In the genomic region with DNA sequence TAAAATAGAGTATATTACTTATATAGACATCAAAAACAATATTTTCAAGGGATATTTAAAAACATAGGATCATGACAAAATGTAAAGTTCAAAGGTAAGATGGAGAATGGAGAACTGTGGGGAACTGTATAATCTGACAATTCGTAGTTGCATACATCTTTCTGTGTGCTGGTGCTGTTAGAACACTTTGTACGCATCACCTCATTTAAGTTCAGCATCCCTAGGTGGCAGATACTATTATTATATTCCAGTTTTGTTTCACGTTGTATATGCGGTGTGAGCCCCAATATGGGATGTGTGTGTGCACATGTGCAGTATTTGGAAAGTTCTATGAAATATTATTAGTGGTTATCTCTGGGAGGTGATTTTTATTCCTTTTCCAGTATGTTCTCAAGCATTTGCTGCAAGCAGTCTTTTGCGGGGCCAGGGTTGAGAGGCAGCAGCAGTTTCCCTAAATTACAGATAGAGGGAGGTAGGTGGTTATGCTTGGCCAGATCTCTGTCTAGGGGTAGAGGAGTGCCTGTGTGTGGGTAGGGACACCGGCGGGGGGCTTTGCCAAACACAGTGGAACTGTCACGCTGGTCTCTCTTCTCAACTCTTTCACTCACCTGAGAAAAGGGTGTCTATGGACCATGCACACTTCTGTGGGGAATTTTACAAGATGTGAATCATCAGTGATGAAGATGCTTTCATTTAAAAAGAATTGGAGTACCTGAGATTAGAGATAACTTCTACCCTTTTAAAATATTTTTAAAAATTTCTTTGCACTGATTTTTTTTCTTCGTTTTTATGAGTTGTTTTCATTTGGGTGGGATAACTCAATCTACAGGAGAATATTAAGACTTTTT, we compare ENCODE assay signal across 8 cellular contexts. TPM values are rescaled to one million over a fixed set of nuclear protein-coding genes. Genes with fewer than 3 reads are reported as not detected.
DNase-seq lines count a peak whose midpoint lies in the region; ATAC-seq, FAIRE-seq and TF ChIP-seq lines count a peak whose summit lies in the region.

No MANE protein-coding gene starts in this region.

- no peak overlapping the region for H3K4ac ChIP-seq in mesenchymal stem cell (ENCODE audit: low read depth in 1 of 2, low read length in 2 of 2)

- no peaks in the 10 kb centered on the region for H3K79me2 ChIP-seq in SK-N-SH (ENCODE audit: insufficient read depth)

- H3K4me2 ChIP-seq in SK-N-SH (no peak overlapping the region), mesenchymal stem cell (ENCODE audit: low read length, poor library complexity, severe bottlenecking) (no peak overlapping the region)

- no peaks in the 10 kb centered on the region for H3K79me1 ChIP-seq in mesenchymal stem cell (replicated peaks; ENCODE audit: low read length, poor library complexity, severe bottlenecking)

- TF ChIP-seq CTCF in SK-N-SH (IDR thresholded peaks at IDR 0.05) = peak; percentile 63

- FAIRE-seq in H54 (lab: Jason Lieb, UNC) = no peak

- peak overlapping the region in 1 of 2 experiments; percentile 62 for H3K18ac ChIP-seq in mesenchymal stem cell (ENCODE audit: low read depth in 1 of 2, low read length in 2 of 2)

- no peak overlapping the region for H3K4me3 Mint-ChIP-seq in central memory CD8-positive, alpha-beta T cell

- H2AK5ac ChIP-seq in mesenchymal stem cell (ENCODE audit: low read length, severe bottlenecking) = no peak overlapping the region

- H2AFZ ChIP-seq in SK-N-SH (ENCODE audit: low read depth) (no peak overlapping the region), mesenchymal stem cell (ENCODE audit: low read depth, low read length) (no peak overlapping the region)

- no peak for TF ChIP-seq EP300 in SK-N-SH (IDR thresholded peaks at IDR 0.05; ENCODE audit: borderline replicate concordance in 1 of 2, low read depth in 1 of 2, low read length in 1 of 2)

- TF ChIP-seq RAD21 in SK-N-SH (IDR thresholded peaks at IDR 0.05; ENCODE audit: low read length) = peak; percentile 77

- H3K4me1 Mint-ChIP-seq in central memory CD8-positive, alpha-beta T cell = peaks cover 14% of the 10 kb centered on the region

- no peak overlapping the region for H2BK5ac ChIP-seq in mesenchymal stem cell (ENCODE audit: low read depth, low read length, poor library complexity, severe bottlenecking)

- CTCF ChIA-PET in SK-N-SH (lab: Yijun Ruan, JAX) = interaction anchor here (1.5 kb wide), 1 partner anchor 123 kb away, joined by 6 read pairs; no protein-coding TSS in a partner anchor

- H3K14ac ChIP-seq in mesenchymal stem cell (ENCODE audit: low read length in 2 of 2) = no peak overlapping the region

- H3K9me3 Mint-ChIP-seq in central memory CD8-positive, alpha-beta T cell = no peaks in the 10 kb centered on the region

- H3K36me3 ChIP-seq in SK-N-SH (replicated peaks in 1 of 2; ENCODE audit: control insufficient read depth in 1 of 2, insufficient read depth in 2 of 2, low read length in 1 of 2) (no peaks in the 10 kb centered on the region), mesenchymal stem cell (ENCODE audit: control insufficient read depth in 1 of 2, insufficient read depth in 2 of 2, low read depth in 1 of 2, low read length in 2 of 2) (no peaks in the 10 kb centered on the region)

- H3K9ac ChIP-seq in SK-N-SH (no peak overlapping the region), mesenchymal stem cell (ENCODE audit: low read length) (no peak overlapping the region)

- peaks cover 2% of the 10 kb centered on the region for H3F3A ChIP-seq in SK-N-SH (replicated peaks; ENCODE audit: insufficient read depth)

- 52% methylated on average over 9 of the region's 9 CpGs for WGBS in SK-N-SH (ENCODE audit: low lambda C conversion rate)
- 38% methylated on average over 6 of the region's 9 CpGs for WGBS in mesenchymal stem cell

- H4K20me1 ChIP-seq in SK-N-SH (ENCODE audit: insufficient read depth) = no peaks in the 10 kb centered on the region

- H3K4me1 ChIP-seq in SK-N-SH (ENCODE audit: control insufficient read depth in 1 of 2, insufficient read depth in 2 of 2, low read depth in 1 of 2, low read length in 1 of 2) = peaks cover 0 to 8% of the 10 kb centered on the region in 2 experiments; a peak in 3 of 4 replicates
- H3K4me1 ChIP-seq in mesenchymal stem cell (ENCODE audit: control insufficient read depth, insufficient read depth, low read depth, low read length) = peaks cover 4% of the 10 kb centered on the region

- no peaks in the 10 kb centered on the region for H3K27me3 ChIP-seq in SK-N-SH (ENCODE audit: insufficient read depth)
- H3K27me3 ChIP-seq in mesenchymal stem cell (ENCODE audit: control insufficient read depth in 1 of 2, insufficient read depth in 1 of 2, low read length in 2 of 2) = no peaks in the 10 kb centered on the region

- peak; percentile 78 for ATAC-seq in HG03378 (IDR thresholded peaks at IDR 0.05; ENCODE audit: unreplicated experiment)
- peak; percentile 83 for ATAC-seq in central memory CD8-positive, alpha-beta T cell (replicated peaks; ENCODE audit: extremely low read depth, poor library complexity, severe bottlenecking)

- peak; percentile 9 for DNase-seq in activated naive CD4-positive, alpha-beta T cell treated with Interleukin-2 at 50 U/mL for 16 hours
- no peak for DNase-seq in activated naive CD4-positive, alpha-beta T cell treated with anti-CD3 and anti-CD28 coated beads, Interleukin-2, amount 50 U/mL, for 16 hours
- peak; percentile 68 for DNase-seq in SK-N-SH
- no peak for DNase-seq in central memory CD8-positive, alpha-beta T cell (ENCODE audit: low spot score in 2 of 2)
- DNase-seq in mesenchymal stem cell = peak; percentile 48
- DNase-seq in H54 (ENCODE audit: insufficient read length, low spot score) = no peak
- DNase-seq in OCI-M2 (lab: John Stamatoyannopoulos, UW; ENCODE audit: unreplicated experiment) = no peak

- TF ChIP-seq POLR2A in H54 (IDR thresholded peaks at IDR 0.05; ENCODE audit: low read depth, low read length) = no peak

- peak overlapping the region in 1 of 2 experiments; percentile 77 for H2BK12ac ChIP-seq in mesenchymal stem cell (ENCODE audit: low read length in 2 of 2)

- H3K27ac ChIP-seq in SK-N-SH (ENCODE audit: low read depth in 2 of 2, low read length in 1 of 2) = no peak overlapping the region
- H3K27ac ChIP-seq in mesenchymal stem cell (ENCODE audit: low read length, poor library complexity, severe bottlenecking) = no peak overlapping the region

- H3K4me3 ChIP-seq in SK-N-SH (ENCODE audit: low read depth in 2 of 2, low read length in 1 of 2) (no peak overlapping the region), mesenchymal stem cell (ENCODE audit: insufficient read depth in 1 of 2, low read depth in 1 of 2, low read length in 2 of 2) (no peak overlapping the region)

- H2BK15ac ChIP-seq in mesenchymal stem cell (ENCODE audit: low read depth, poor library complexity, severe bottlenecking) = no peak overlapping the region

- H3K9me3 ChIP-seq in SK-N-SH (no peaks in the 10 kb centered on the region), mesenchymal stem cell (ENCODE audit: control insufficient read depth, low read length) (no peaks in the 10 kb centered on the region)

- no peak overlapping the region for H3K23ac ChIP-seq in mesenchymal stem cell (ENCODE audit: low read length in 2 of 2)

- no peak overlapping the region for H3K27ac Mint-ChIP-seq in central memory CD8-positive, alpha-beta T cell (ENCODE audit: low read depth)

- H2BK120ac ChIP-seq in mesenchymal stem cell (ENCODE audit: low read depth, low read length) = peak overlapping the region; percentile 49

- H3K9me2 ChIP-seq in SK-N-SH = no peaks in the 10 kb centered on the region

- POLR2A ChIA-PET in SK-N-SH (lab: Yijun Ruan, JAX) = no interaction called here

- H4K91ac ChIP-seq in mesenchymal stem cell (ENCODE audit: low read length) = no peak overlapping the region

- no peak overlapping the region for H4K8ac ChIP-seq in mesenchymal stem cell (ENCODE audit: low read length)

- H3K27me3 Mint-ChIP-seq in central memory CD8-positive, alpha-beta T cell = no peaks in the 10 kb centered on the region

- H3K36me3 Mint-ChIP-seq in central memory CD8-positive, alpha-beta T cell (ENCODE audit: insufficient read depth) = peaks cover 2% of the 10 kb centered on the region

TF ChIP-seq in SK-N-SH, 30 proteins besides CTCF, POLR2A, EP300 and RAD21:
- TF ChIP-seq SMC3 (IDR thresholded peaks at IDR 0.05; ENCODE audit: low read depth, low read length) (peak; percentile 71), RFX5 (IDR thresholded peaks at IDR 0.05; ENCODE audit: low read length) (no peak)
TF ChIP-seq in SK-N-SH: peak in this region for 1.

RNA-seq across cellular contexts. Expression of gene ALOX5AP, which starts 55.6 kb away (rescaled TPM):
- polyA plus RNA-seq in SK-N-SH (2012; rRNA removed) = 1.2 and 1.3 TPM in 2 replicates
- polyA plus RNA-seq in SK-N-SH (2012; cell fraction: cytosol; rRNA removed) = 0.90 and 1.6 TPM in 2 replicates
- 0.47 and 0.83 TPM in 2 replicates for polyA plus RNA-seq in SK-N-SH (2012; cell fraction: nucleus; rRNA removed)
- polyA plus RNA-seq in mesenchymal stem cell (2013, experiment 1 of 2) = 14.2 TPM
- 15.0 TPM for polyA plus RNA-seq in mesenchymal stem cell (2013, experiment 2 of 2)

Comparison
In these comparisons a context has a peak if more than half of its experiments do, and no peak if none do; other contexts are left out.
1. DNase-seq: peak in activated naive CD4-positive, alpha-beta T cell treated with Interleukin-2 at 50 U/mL for 16 hours (single experiment), SK-N-SH (single experiment) and mesenchymal stem cell (single experiment); none in activated naive CD4-positive, alpha-beta T cell treated with anti-CD3 and anti-CD28 coated beads, Interleukin-2, amount 50 U/mL, for 16 hours (single experiment), central memory CD8-positive, alpha-beta T cell (0 of 2), H54 (single experiment) and OCI-M2 (single experiment).